8 cellular contexts compared by ENCODE assay signal in genomic region chr10:125060851-125061556, GRCh38.
DNase-seq lines count a peak whose midpoint lies in the region; ATAC-seq, FAIRE-seq and TF ChIP-seq lines count a peak whose summit lies in the region.

No MANE protein-coding gene starts in this region.

- intact Hi-C loops in gastrocnemius medialis (cut with DNase I; ENCODE audit: low total_unique reads) = loop anchor here (1.0 to 5.0 kb wide), 4 partner anchors 13 to 144 kb away; no protein-coding TSS in a partner anchor

- H3K9me3 ChIP-seq in gastrocnemius medialis = no peaks in the 10 kb centered on the region

- CTCF ChIA-PET in RWPE1 (lab: Yijun Ruan, JAX) = interaction anchor here (0.5 to 2.2 kb wide), 25 partner anchors 10 to 576 kb away, joined by 3 to 21 read pairs (median 4); no protein-coding TSS in a partner anchor

- peaks cover 0 to 7% (median 5%) of the 10 kb centered on the region in 3 donors for H3K36me3 Mint-ChIP-seq in immature natural killer cell

- POLR2A ChIA-PET in RWPE1 (lab: Yijun Ruan, JAX; ENCODE audit: low non-redundant PET) = no interaction called here

- TF ChIP-seq POLR2A in H54 (IDR thresholded peaks at IDR 0.05; ENCODE audit: low read depth, low read length) (no peak), gastrocnemius medialis (IDR thresholded peaks at IDR 0.05) (no peak), GM18505 (IDR thresholded peaks at IDR 0.05; ENCODE audit: borderline replicate concordance, extremely low read depth, insufficient read depth, insufficient read length) (no peak)

- no peaks in the 10 kb centered on the region for H3K9me3 Mint-ChIP-seq in immature natural killer cell

- TF ChIP-seq CTCF in RWPE1 (conservative IDR thresholded peaks at IDR 0.05; ENCODE audit: low read depth) = peak; percentile 83
- TF ChIP-seq CTCF in gastrocnemius medialis (IDR thresholded peaks at IDR 0.05 in 4 of 5, conservative IDR thresholded peaks at IDR 0.05 in 1 of 5) = peak; percentile 71 to 92 (median 88)

- H3K27ac ChIP-seq in RWPE1 (peak overlapping the region; percentile 75), gastrocnemius medialis (peak overlapping the region; percentile 91 to 93 (median 91))

- peaks cover 95 to 99% of the 10 kb centered on the region in 2 donors for H3K4me1 Mint-ChIP-seq in immature natural killer cell

- peaks cover 3 to 18% (median 11%) of the 10 kb centered on the region in 3 donors for H3K27me3 Mint-ChIP-seq in immature natural killer cell (ENCODE audit: low read depth in 3 of 3)

- DNase-seq in Ammon's horn (ENCODE audit: low spot score) = peak; percentile 91
- peak; percentile 16 for DNase-seq in H54 (ENCODE audit: insufficient read length, low spot score)
- DNase-seq in RWPE1 (ENCODE audit: low spot score) = peak; percentile 72
- DNase-seq in brain pericyte (ENCODE audit: low read depth, low spot score) = peak; percentile 94
- peak; percentile 48 to 56 (median 54) for DNase-seq in immature natural killer cell
- peak; percentile 79 to 85 for DNase-seq in gastrocnemius medialis

- in situ Hi-C loops in gastrocnemius medialis (cut with MboI; ENCODE audit: low sequenced_read_pairs in 4 of 4) = loop anchor here in 2 of 4 donors (10.0 to 25.0 kb wide), 2 partner anchors 146 to 276 kb away; no protein-coding TSS in a partner anchor

- peak overlapping the region; percentile 10 to 32 (median 26) for H3K4me3 ChIP-seq in gastrocnemius medialis

- peak; percentile 51 to 74 for ATAC-seq in gastrocnemius medialis
- ATAC-seq in GM18505 (IDR thresholded peaks at IDR 0.05; ENCODE audit: unreplicated experiment) = no peak
- ATAC-seq in HG03354 (IDR thresholded peaks at IDR 0.05; ENCODE audit: poor library complexity, severe bottlenecking, unreplicated experiment) = no peak

- FAIRE-seq in H54 (lab: Jason Lieb, UNC) = no peak

- H3K27me3 ChIP-seq in gastrocnemius medialis = no peaks in the 10 kb centered on the region

- H3K4me3 Mint-ChIP-seq in immature natural killer cell = peak overlapping the region; percentile 27 to 57 (median 48)

- H3K27ac Mint-ChIP-seq in immature natural killer cell = peak overlapping the region in 4 of 6 donors; percentile 30 to 88 (median 86)

- no peaks in the 10 kb centered on the region for H3K36me3 ChIP-seq in gastrocnemius medialis

- H3K4me1 ChIP-seq in gastrocnemius medialis = peaks cover 98 to 99% of the 10 kb centered on the region in 2 donors

Comparison
In these comparisons a context has a peak if more than half of its experiments do, and no peak if none do; other contexts are left out.
1. DNase-seq: peak in every context shown above with its lines; median percentile 94 in brain pericyte; 91 in Ammon's horn; 82 in gastrocnemius medialis; 72 in RWPE1; 54 in immature natural killer cell; 16 in H54.
2. ATAC-seq: peak in gastrocnemius medialis (2 of 2); none in GM18505 (single experiment) and HG03354 (single experiment).